ENCODE assay signal across 8 cellular contexts in the genomic region with DNA sequence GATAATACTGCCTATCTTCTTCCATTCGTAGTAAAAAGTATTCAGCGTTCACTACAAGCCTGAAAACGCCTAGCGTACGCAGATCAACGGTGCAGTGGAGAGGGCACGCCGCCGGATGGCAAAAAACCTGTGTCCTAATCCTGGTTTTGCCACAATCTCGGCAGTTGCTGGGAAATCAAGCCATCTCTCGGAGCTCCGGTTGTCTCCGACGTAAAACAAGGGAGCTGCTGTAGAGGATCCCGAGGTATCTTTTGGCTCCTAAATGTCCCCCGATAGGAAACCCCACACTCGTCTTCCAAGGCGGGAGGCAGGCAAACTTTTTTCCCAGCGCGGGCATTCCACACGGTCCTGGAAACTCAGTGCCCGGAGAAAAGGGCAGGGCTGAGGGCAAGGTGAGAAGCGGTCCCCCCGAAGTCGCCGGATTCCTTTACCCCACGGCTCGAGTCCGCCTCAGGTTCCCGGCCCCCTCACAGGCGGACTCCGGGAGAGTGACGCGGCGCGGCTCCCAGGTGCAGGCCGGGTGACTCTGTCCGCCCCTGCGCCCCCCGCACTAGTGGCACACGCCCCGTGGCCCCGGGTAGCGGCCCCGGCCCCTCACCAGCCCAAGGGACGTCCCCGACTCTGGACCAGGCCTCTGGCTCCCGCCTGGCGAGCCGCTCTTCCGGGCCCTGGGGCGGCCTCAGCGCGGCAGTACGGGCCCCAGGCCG. TPM values are rescaled to one million over a fixed set of nuclear protein-coding genes. Genes with fewer than 3 reads are reported as not detected.
DNase-seq lines count a peak whose midpoint lies in the region; ATAC-seq and TF ChIP-seq lines count a peak whose summit lies in the region.

No MANE protein-coding gene starts in this region.

- peaks cover 11% of the 10 kb centered on the region for H3K36me3 Mint-ChIP-seq in activated CD4-positive, alpha-beta memory T cell treated with anti-CD3 and anti-CD28 coated beads, Interleukin-2, amount 10 ng/mL, durations not matched to agents 7 days and 5 days (ENCODE audit: low read depth)
- no peaks in the 10 kb centered on the region for H3K36me3 Mint-ChIP-seq in endothelial cell (ENCODE audit: low read depth, unreplicated experiment)
- H3K36me3 Mint-ChIP-seq in mesothelial cell of epicardium = peaks cover 5% of the 10 kb centered on the region

- H3K4me1 ChIP-seq in Loucy (ENCODE audit: insufficient read depth, low read length, poor library complexity, severe bottlenecking) = peaks cover 24% of the 10 kb centered on the region
- peaks cover 5 to 29% (median 28%) of the 10 kb centered on the region in 5 donors for H3K4me1 ChIP-seq in subcutaneous abdominal adipose tissue (ENCODE audit: control insufficient read depth in 5 of 5, insufficient read depth in 5 of 5, low read length in 5 of 5)

- peaks cover 42% of the 10 kb centered on the region for H3K79me2 ChIP-seq in Loucy (ENCODE audit: insufficient read depth, low read length)

- H3K9me3 ChIP-seq in Loucy (ENCODE audit: insufficient read depth, low read depth, low read length) (no peaks in the 10 kb centered on the region), subcutaneous abdominal adipose tissue (ENCODE audit: control insufficient read depth in 5 of 5, low read length in 5 of 5) (no peaks in the 10 kb centered on the region)

- H3K4me2 ChIP-seq in Loucy (ENCODE audit: low read depth, low read length, poor library complexity, severe bottlenecking) = peak overlapping the region; percentile 93

- no peaks in the 10 kb centered on the region for H3K27me3 Mint-ChIP-seq in activated CD4-positive, alpha-beta memory T cell treated with anti-CD3 and anti-CD28 coated beads, Interleukin-2, amount 10 ng/mL, durations not matched to agents 7 days and 5 days
- H3K27me3 Mint-ChIP-seq in endothelial cell (ENCODE audit: unreplicated experiment) (peaks cover 4% of the 10 kb centered on the region), mesothelial cell of epicardium (ENCODE audit: low read depth) (no peaks in the 10 kb centered on the region)

- H4K20me1 ChIP-seq in Loucy (ENCODE audit: insufficient read depth, low read length, poor library complexity, severe bottlenecking) = peaks cover 16% of the 10 kb centered on the region

- no peaks in the 10 kb centered on the region for H3K27me3 ChIP-seq in Loucy (ENCODE audit: insufficient read depth, low read length, poor library complexity, severe bottlenecking)
- no peaks in the 10 kb centered on the region for H3K27me3 ChIP-seq in subcutaneous abdominal adipose tissue (ENCODE audit: control insufficient read depth in 5 of 5, insufficient read depth in 4 of 5, low read length in 5 of 5)

- H3K9me3 Mint-ChIP-seq in activated CD4-positive, alpha-beta memory T cell treated with anti-CD3 and anti-CD28 coated beads, Interleukin-2, amount 10 ng/mL, durations not matched to agents 7 days and 5 days = no peaks in the 10 kb centered on the region
- H3K9me3 Mint-ChIP-seq in endothelial cell (ENCODE audit: unreplicated experiment) (no peaks in the 10 kb centered on the region), mesothelial cell of epicardium (no peaks in the 10 kb centered on the region)

- DNase-seq in AG08395 (ENCODE audit: low spot score) = peak; percentile 66
- DNase-seq in activated CD4-positive, alpha-beta memory T cell treated with anti-CD3 and anti-CD28 coated beads, Interleukin-2, amount 10 ng/mL, durations not matched to agents 7 days and 5 days = peak; percentile 48
- DNase-seq in endothelial cell (ENCODE audit: low spot score) = peak; percentile 41
- peak in 1 of 2 experiments; percentile 36 for DNase-seq in mesothelial cell of epicardium (ENCODE audit: low spot score in 2 of 2, unreplicated experiment in 2 of 2)
- no peak for DNase-seq in NCI-H446 treated with DMSO at 0.1 percent for 48 hours (lab: John Stamatoyannopoulos, UW)

- H2AFZ ChIP-seq in Loucy (ENCODE audit: low read length) = peak overlapping the region; percentile 99

- H3K9me2 ChIP-seq in Loucy (replicated peaks; ENCODE audit: low read depth, low read length) = no peaks in the 10 kb centered on the region

- peak overlapping the region; percentile 61 for H3K27ac Mint-ChIP-seq in activated CD4-positive, alpha-beta memory T cell treated with anti-CD3 and anti-CD28 coated beads, Interleukin-2, amount 10 ng/mL, durations not matched to agents 7 days and 5 days
- H3K27ac Mint-ChIP-seq in endothelial cell (ENCODE audit: unreplicated experiment) (peak overlapping the region; percentile 0), mesothelial cell of epicardium (peak overlapping the region; percentile 48)

- peak overlapping the region; percentile 90 for H3K27ac ChIP-seq in subcutaneous abdominal adipose tissue (ENCODE audit: low read depth, low read length)

- H3K4me1 Mint-ChIP-seq in activated CD4-positive, alpha-beta memory T cell treated with anti-CD3 and anti-CD28 coated beads, Interleukin-2, amount 10 ng/mL, durations not matched to agents 7 days and 5 days = peaks cover 36% of the 10 kb centered on the region
- H3K4me1 Mint-ChIP-seq in endothelial cell (ENCODE audit: unreplicated experiment) = peaks cover 18% of the 10 kb centered on the region
- H3K4me1 Mint-ChIP-seq in mesothelial cell of epicardium = peaks cover 29% of the 10 kb centered on the region

- H3F3A ChIP-seq in Loucy (ENCODE audit: low read depth) = 0 out of 2 replicates have a peak, but pooled peaks cover 2% of the 10 kb centered on the region

- H3K36me3 ChIP-seq in Loucy (ENCODE audit: insufficient read depth, low read length) = no peaks in the 10 kb centered on the region
- peaks cover 0 to 4% (median 0%) of the 10 kb centered on the region in 5 donors for H3K36me3 ChIP-seq in subcutaneous abdominal adipose tissue (ENCODE audit: control insufficient read depth in 5 of 5, insufficient read depth in 5 of 5, low read length in 5 of 5)

- peak overlapping the region; percentile 85 for H3K9ac ChIP-seq in Loucy (ENCODE audit: low read depth, low read length, poor library complexity, severe bottlenecking)
- peak overlapping the region; percentile 84 to 94 (median 92) for H3K9ac ChIP-seq in subcutaneous abdominal adipose tissue (ENCODE audit: low read length in 5 of 5)

- H3K4me3 Mint-ChIP-seq in activated CD4-positive, alpha-beta memory T cell treated with anti-CD3 and anti-CD28 coated beads, Interleukin-2, amount 10 ng/mL, durations not matched to agents 7 days and 5 days = peak overlapping the region; percentile 83
- peak overlapping the region; percentile 85 for H3K4me3 Mint-ChIP-seq in endothelial cell (ENCODE audit: unreplicated experiment)
- peak overlapping the region; percentile 79 for H3K4me3 Mint-ChIP-seq in mesothelial cell of epicardium

- ATAC-seq in GM19324 (IDR thresholded peaks at IDR 0.05; ENCODE audit: low FRiP score, unreplicated experiment) = peak; percentile 38

- TF ChIP-seq CTCF in Loucy (conservative IDR thresholded peaks at IDR 0.05; ENCODE audit: low read length) (peak; percentile 27), endothelial cell (IDR thresholded peaks at IDR 0.05; ENCODE audit: unreplicated experiment) (no peak), mesothelial cell of epicardium (IDR thresholded peaks at IDR 0.05; ENCODE audit: unreplicated experiment) (no peak)

- CTCF ChIA-PET in activated CD4-positive, alpha-beta memory T cell treated with anti-CD3 and anti-CD28 coated beads, Interleukin-2, amount 10 ng/mL, durations not matched to agents 7 days and 5 days (lab: Charles Lee) = interaction anchor here (0.7 to 5.2 kb wide), 16 partner anchors 13 to 362 kb away, joined by 3 to 102 read pairs (median 4); a partner anchor contains a TSS

- peak overlapping the region; percentile 91 for H3K4me3 ChIP-seq in Loucy (ENCODE audit: low read length, poor library complexity, severe bottlenecking)
- H3K4me3 ChIP-seq in subcutaneous abdominal adipose tissue (ENCODE audit: low read depth in 1 of 5, low read length in 5 of 5) = peak overlapping the region; percentile 74 to 95 (median 86)

- POLR2A ChIA-PET in activated CD4-positive, alpha-beta memory T cell treated with anti-CD3 and anti-CD28 coated beads, Interleukin-2, amount 10 ng/mL, durations not matched to agents 7 days and 5 days (lab: Charles Lee) = interaction anchor here (1.6 to 6.4 kb wide), 5 partner anchors 11 to 61 kb away, joined by 5 to 89 read pairs (median 14); a partner anchor contains a TSS

RNA-seq across cellular contexts. Expression of a gene that starts 0.6 kb away (rescaled TPM):
- total RNA-seq in activated CD4-positive, alpha-beta memory T cell treated with anti-CD3 and anti-CD28 coated beads, Interleukin-2, amount 10 ng/mL, durations not matched to agents 7 days and 5 days = 10 to 100 TPM; 24.6 to 27.9 TPM
- 41.6 TPM for total RNA-seq in endothelial cell (ENCODE audit: unreplicated experiment)
- 29.7 to 35.6 TPM (median 30.3 TPM) in 3 replicates for total RNA-seq in mesothelial cell of epicardium

RNA-seq across cellular contexts. Expression of a gene that starts 19.7 kb away (rescaled TPM):
- total RNA-seq in activated CD4-positive, alpha-beta memory T cell treated with anti-CD3 and anti-CD28 coated beads, Interleukin-2, amount 10 ng/mL, durations not matched to agents 7 days and 5 days = 10 to 100 TPM; 78.5 to 79.5 TPM
- total RNA-seq in endothelial cell (ENCODE audit: unreplicated experiment) (9.4 TPM), mesothelial cell of epicardium (18.0 to 19.5 TPM (median 19.4 TPM) in 3 replicates)

Comparison
In these comparisons a context has a peak if more than half of its experiments do, and no peak if none do; other contexts are left out.
1. H3K27ac Mint-ChIP-seq: peak in every context shown above with its lines; median percentile 61 in activated CD4-positive, alpha-beta memory T cell treated with anti-CD3 and anti-CD28 coated beads, Interleukin-2, amount 10 ng/mL, durations not matched to agents 7 days and 5 days; 48 in mesothelial cell of epicardium; 0 in endothelial cell.